In genomic region chr11:130416537-130416896, GRCh38 we compare ENCODE assay signal across 28 cellular contexts. TPM values are rescaled to one million over a fixed set of nuclear protein-coding genes. Genes with fewer than 3 reads are reported as not detected.
"Had no signal": no experiment of that assay in that cellular context is flagged by ENCODE, and none has a peak within 500 bp of the region (broad histone marks: within the 10 kb centered on the region; RNA-seq: fewer than 3 reads in every experiment).

No MANE protein-coding gene starts in this region.

- H3K36me3 Mint-ChIP-seq: mesothelial cell of epicardium; naive B cell; natural killer cell treated with Interleukin-12 subunit alpha and Interleukin-12 subunit beta and Interleukin-15 and Interleukin-18, amount 100 ng/mL, for 72 hours; stimulated activated memory B cell treated with anti-CD40 and anti-IgM and Interleukin-4, amounts not matched to agents 10 μg/mL and 1 μg/mL and 100 μg/mL, for 72 hours had no signal

- H3K4me1 ChIP-seq: prostate gland, spleen, uterus had no signal

- H3K4me3 ChIP-seq: dorsolateral prefrontal cortex, gastrocnemius medialis, hepatocyte, left lung, mucosa of descending colon, prostate gland, skin epidermis, spleen, suprapubic skin, transverse colon, upper lobe of right lung, uterus had no signal

- H3K4me1 Mint-ChIP-seq: naive B cell had no signal

- FAIRE-seq: colon, kidney had no signal

- DNase-seq: dorsolateral prefrontal cortex; effector CD4-positive, alpha-beta T cell; foreskin fibroblast; gastrocnemius medialis; kidney; left lung; mesenchymal stem cell; mucosa of descending colon; naive B cell; right cardiac atrium; spleen; stimulated activated CD4-positive, alpha-beta T cell treated with anti-CD3 and anti-CD28 coated beads, Interleukin-4, amount 100 ng/mL, for 4 hours; transverse colon; upper lobe of right lung; uterus had no signal

- H3K9me3 ChIP-seq: gastrocnemius medialis, left lung, mucosa of descending colon, prostate gland, spleen, suprapubic skin, transverse colon, upper lobe of right lung, uterus had no signal

- H3K27me3 ChIP-seq: dorsolateral prefrontal cortex, transverse colon, uterus had no signal

- H3K4me2 ChIP-seq: hepatocyte had no signal

- H3K27ac ChIP-seq: gastrocnemius medialis, hepatocyte, left lung, prostate gland, skin epidermis, spleen, suprapubic skin, transverse colon, upper lobe of right lung, uterus had no signal

- ATAC-seq: esophagus mucosa; gastrocnemius medialis; left lung; mucosa of descending colon; natural killer cell treated with Interleukin-12 subunit alpha and Interleukin-12 subunit beta and Interleukin-15 and Interleukin-18, amount 100 ng/mL, for 72 hours; right cardiac atrium; upper lobe of right lung had no signal

- H3K36me3 ChIP-seq: gastrocnemius medialis, left lung, prostate gland, spleen, suprapubic skin, transverse colon, upper lobe of right lung, uterus had no signal

- H2AFZ ChIP-seq: hepatocyte had no signal

- H3K27ac Mint-ChIP-seq: mesothelial cell of epicardium; naive B cell; natural killer cell treated with Interleukin-12 subunit alpha and Interleukin-12 subunit beta and Interleukin-15 and Interleukin-18, amount 100 ng/mL, for 72 hours; stimulated activated memory B cell treated with anti-CD40 and anti-IgM and Interleukin-4, amounts not matched to agents 10 μg/mL and 1 μg/mL and 100 μg/mL, for 72 hours; stimulated activated naive CD8-positive, alpha-beta T cell treated with anti-CD3 and anti-CD28 coated beads, Interleukin-15, Interleukin-2, amounts not matched to agents 100 ng/mL and 50 ng/mL, for 24 hours had no signal

- H3K79me2 ChIP-seq: hepatocyte had no signal

- H3K9me3 Mint-ChIP-seq: mesothelial cell of epicardium; naive B cell; natural killer cell treated with Interleukin-12 subunit alpha and Interleukin-12 subunit beta and Interleukin-15 and Interleukin-18, amount 100 ng/mL, for 72 hours; neural crest cell; stimulated activated memory B cell treated with anti-CD40 and anti-IgM and Interleukin-4, amounts not matched to agents 10 μg/mL and 1 μg/mL and 100 μg/mL, for 72 hours; stimulated activated naive CD8-positive, alpha-beta T cell treated with anti-CD3 and anti-CD28 coated beads, Interleukin-15, Interleukin-2, amounts not matched to agents 100 ng/mL and 50 ng/mL, for 24 hours had no signal

- H3K4me3 Mint-ChIP-seq: mesothelial cell of epicardium; naive B cell; natural killer cell treated with Interleukin-12 subunit alpha and Interleukin-12 subunit beta and Interleukin-15 and Interleukin-18, amount 100 ng/mL, for 72 hours; neural crest cell; stimulated activated memory B cell treated with anti-CD40 and anti-IgM and Interleukin-4, amounts not matched to agents 10 μg/mL and 1 μg/mL and 100 μg/mL, for 72 hours; stimulated activated naive CD8-positive, alpha-beta T cell treated with anti-CD3 and anti-CD28 coated beads, Interleukin-15, Interleukin-2, amounts not matched to agents 100 ng/mL and 50 ng/mL, for 24 hours had no signal

RNA-seq across cellular contexts. Expression of gene ADAMTS8, which starts 11.9 kb away (rescaled TPM):
- total RNA-seq: glomerular endothelial cell; lung microvascular endothelial cell; natural killer cell treated with Interleukin-12 subunit alpha and Interleukin-12 subunit beta and Interleukin-15 and Interleukin-18, amount 100 ng/mL, for 72 hours had no signal

RNA-seq across cellular contexts. Expression of gene ADAMTS15, which starts 31.9 kb away (rescaled TPM):
- total RNA-seq: natural killer cell treated with Interleukin-12 subunit alpha and Interleukin-12 subunit beta and Interleukin-15 and Interleukin-18, amount 100 ng/mL, for 72 hours had no signal
